Comparison of ENCODE assay signal across 14 cellular contexts in the genomic region with DNA sequence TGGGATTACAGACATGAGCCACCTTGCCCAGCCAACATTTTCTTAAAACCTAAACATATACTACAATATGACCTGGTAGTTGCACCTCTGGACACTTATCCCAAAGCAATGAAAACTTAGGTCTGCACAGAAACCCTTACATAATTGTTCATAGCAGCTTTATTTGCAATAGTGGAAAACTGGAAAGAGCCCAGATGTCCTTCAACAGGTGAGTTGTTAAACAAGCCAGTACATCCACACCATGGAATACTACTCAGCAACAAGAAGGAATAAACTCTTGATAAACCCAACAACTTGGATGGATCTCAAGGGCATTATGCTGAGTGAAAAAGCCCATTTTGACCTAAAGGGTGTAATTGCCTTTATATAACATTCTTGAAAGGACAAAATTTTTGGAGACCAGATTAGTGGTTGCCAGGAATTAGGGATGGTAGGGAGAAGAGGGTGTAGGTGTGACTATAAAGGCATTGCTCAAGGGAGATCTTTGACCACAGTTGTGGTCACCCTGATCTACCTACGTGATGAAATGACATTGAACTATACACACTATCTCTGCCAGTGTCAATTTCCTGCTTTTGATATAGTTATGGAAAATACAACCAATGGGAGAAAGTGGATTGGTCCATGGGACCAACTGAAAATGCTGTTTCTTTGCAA.
"Had no signal": no experiment of that assay in that cellular context is flagged by ENCODE, and none has a peak within 500 bp of the region (broad histone marks: within the 10 kb centered on the region; RNA-seq: fewer than 3 reads in every experiment).

No MANE protein-coding gene starts in this region.

- H3K27me3 Mint-ChIP-seq: activated T-cell treated with anti-CD3 and anti-CD28 coated beads, Interleukin-2, amount 50 U/mL, for 24 hours had no signal

- H3K27me3 ChIP-seq: stomach, testis, upper lobe of left lung had no signal

- H3K4me1 Mint-ChIP-seq: neural crest cell had no signal

- H3K9me3 Mint-ChIP-seq: activated T-cell treated with anti-CD3 and anti-CD28 coated beads, Interleukin-2, amount 50 U/mL, for 24 hours; neural crest cell had no signal

- H3K4me3 ChIP-seq: stomach, testis, upper lobe of left lung had no signal

- H3K36me3 ChIP-seq: stomach, upper lobe of left lung had no signal

- FAIRE-seq: astrocyte, frontal cortex, TTC549 had no signal

- H3K27ac ChIP-seq: stomach, upper lobe of left lung had no signal

- DNase-seq: activated CD4-positive, alpha-beta T cell treated with anti-CD3 and anti-CD28 coated beads, Interleukin-2, amount 50 U/mL, for 4 hours; activated naive CD4-positive, alpha-beta T cell treated with anti-CD3 and anti-CD28 coated beads, Interleukin-2, amount 50 U/mL, for 16 hours; activated T-cell treated with anti-CD3 and anti-CD28 coated beads, Interleukin-2, amount 50 U/mL, for 24 hours; head of caudate nucleus; midbrain; stomach; testis; upper lobe of left lung had no signal

- H3K9me3 ChIP-seq: stomach, testis, upper lobe of left lung had no signal

- ATAC-seq: activated CD4-positive, CD25-positive, alpha-beta regulatory T cell treated with anti-CD3 and anti-CD28 coated beads, Interleukin-2, amount 50 U/mL, for 24 hours; sciatic nerve had no signal

- H3K4me3 Mint-ChIP-seq: activated T-cell treated with anti-CD3 and anti-CD28 coated beads, Interleukin-2, amount 50 U/mL, for 24 hours; neural crest cell had no signal

- H3K27ac Mint-ChIP-seq: activated T-cell treated with anti-CD3 and anti-CD28 coated beads, Interleukin-2, amount 50 U/mL, for 24 hours had no signal
